Comparison of ENCODE assay signal across 17 cellular contexts in the genomic region with DNA sequence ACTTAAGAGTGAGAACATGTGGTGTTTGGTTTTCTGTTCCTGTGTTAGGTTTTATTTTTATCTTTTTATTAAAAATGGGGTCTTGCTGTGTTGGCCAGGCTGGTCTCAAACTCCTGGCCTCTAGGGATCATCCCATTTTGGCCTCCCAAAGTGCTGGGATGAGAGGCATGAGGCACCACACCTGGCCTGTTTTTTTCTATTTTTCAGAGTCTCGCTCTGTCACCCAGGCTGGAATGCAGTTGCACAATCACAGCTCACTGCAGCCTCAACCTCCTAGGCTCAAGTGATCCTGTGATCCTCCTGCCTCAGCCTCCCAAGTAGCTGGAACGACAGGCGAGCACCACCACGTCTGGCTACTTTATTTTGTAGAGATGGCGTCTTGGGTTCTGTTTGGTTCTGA. TPM values are rescaled to one million over a fixed set of nuclear protein-coding genes. Genes with fewer than 3 reads are reported as not detected.
"Had no signal": no experiment of that assay in that cellular context is flagged by ENCODE, and none has a peak within 500 bp of the region (broad histone marks: within the 10 kb centered on the region; RNA-seq: fewer than 3 reads in every experiment).

No MANE protein-coding gene starts in this region.

- DNase-seq: effector memory CD4-positive, alpha-beta T cell; heart left ventricle; hippocampal formation; kidney glomerular epithelial cell; mucosa of descending colon; naive thymus-derived CD8-positive, alpha-beta T cell; small intestine; stimulated activated CD4-positive, alpha-beta T cell treated with anti-CD3 and anti-CD28 coated beads, Interleukin-12 subunit alpha, Interleukin-12 subunit beta, amount 100 ng/mL, for 4 hours; stimulated activated naive CD4-positive, alpha-beta T cell; stomach; substantia nigra; transverse colon had no signal

- H3K27me3 Mint-ChIP-seq: naive thymus-derived CD8-positive, alpha-beta T cell had no signal

- H3K27ac ChIP-seq: heart left ventricle, neutrophil, right atrium auricular region, stomach, thoracic aorta, transverse colon had no signal

- H3K9me3 ChIP-seq: heart left ventricle, mucosa of descending colon, neutrophil, right atrium auricular region, stomach, thoracic aorta, transverse colon had no signal

- H3K4me3 ChIP-seq: heart left ventricle, mucosa of descending colon, right atrium auricular region, stomach, thoracic aorta, transverse colon had no signal

- ATAC-seq: esophagus mucosa; heart left ventricle; mucosa of descending colon; naive thymus-derived CD8-positive, alpha-beta T cell had no signal

- H3K27me3 ChIP-seq: heart left ventricle, neutrophil, right atrium auricular region, stomach, transverse colon had no signal

- H3K4me3 Mint-ChIP-seq: naive thymus-derived CD8-positive, alpha-beta T cell had no signal

- H3K9me3 Mint-ChIP-seq: naive thymus-derived CD8-positive, alpha-beta T cell had no signal

RNA-seq across cellular contexts. Expression of gene GRIK5, which starts 13.5 kb away (rescaled TPM):
- total RNA-seq: lung microvascular endothelial cell had no signal
- polyA plus RNA-seq: naive thymus-derived CD8-positive, alpha-beta T cell had no signal
